Comparison of ENCODE assay signal across 1 cellular context in genomic region chr19:51593138-51593890, GRCh38.
TF ChIP-seq lines count a peak whose summit lies in the region.

No MANE protein-coding gene starts in this region.

TF ChIP-seq in GM23338, 12 proteins besides CTCF, POLR2A, EP300 and RAD21 (continued from another document):
- TF ChIP-seq EZH2 (IDR thresholded peaks at IDR 0.05; ENCODE audit: low read depth, unreplicated experiment) (no peak), ZNF462 (CRISPR knock-in tag; IDR thresholded peaks at IDR 0.05) (no peak)
